18 cellular contexts compared by ENCODE assay signal in the genomic region with DNA sequence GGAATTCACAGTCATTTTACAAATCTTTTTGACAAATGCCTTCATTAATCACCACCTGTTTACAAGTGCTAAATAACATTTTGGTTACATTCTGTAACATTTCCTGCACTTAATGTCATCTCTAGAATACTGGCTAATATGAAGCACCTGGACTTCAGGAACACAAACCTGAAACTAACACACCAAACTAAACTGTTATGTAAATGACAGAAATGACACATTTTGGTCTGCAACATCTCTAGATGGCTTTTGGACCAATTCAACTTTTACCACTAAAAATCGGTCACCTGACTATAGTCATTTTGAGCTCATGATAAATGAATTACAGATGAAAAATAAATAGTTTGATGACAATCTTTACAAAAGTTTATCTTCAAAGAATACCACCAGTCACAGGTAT.
DNase-seq lines count a peak whose midpoint lies in the region; ATAC-seq and TF ChIP-seq lines count a peak whose summit lies in the region.
"Had no signal": no experiment of that assay in that cellular context is flagged by ENCODE, and none has a peak within 500 bp of the region (broad histone marks: within the 10 kb centered on the region; RNA-seq: fewer than 3 reads in every experiment).

No MANE protein-coding gene starts in this region.

- 73% methylated on average over 1 of the region's 1 CpG for WGBS in right lobe of liver (ENCODE audit: insufficient coverage, low coverage, low lambda C conversion rate, missing lambda C conversion rate)

- intact Hi-C loops in right lobe of liver (cut with DNase I), result no loop called here

- peaks cover 0 to 3% (median 0%) of the 10 kb centered on the region in 4 donors for H3K36me3 ChIP-seq in right lobe of liver

- no peaks in the 10 kb centered on the region for H3K27me3 ChIP-seq in right lobe of liver
- H3K27me3 ChIP-seq in foreskin keratinocyte, result no peaks in the 10 kb centered on the region
- H3K27me3 ChIP-seq: adrenal gland, BE2C had no signal

- H3K4me3 ChIP-seq in right lobe of liver, result no peak overlapping the region
- H3K4me3 ChIP-seq: adrenal gland, GM23248, mucosa of descending colon had no signal

- TF ChIP-seq POLR2A in right lobe of liver (IDR thresholded peaks at IDR 0.05) (no peak), GM18505 (IDR thresholded peaks at IDR 0.05; ENCODE audit: borderline replicate concordance, extremely low read depth, insufficient read depth, insufficient read length) (no peak)

- H3K27ac ChIP-seq in right lobe of liver (no peak overlapping the region), foreskin keratinocyte (no peak overlapping the region)
- H3K27ac ChIP-seq: adrenal gland, GM23248 had no signal

- ATAC-seq in GM18867 (IDR thresholded peaks at IDR 0.05; ENCODE audit: unreplicated experiment) (peak; percentile 73), GM21423 (IDR thresholded peaks at IDR 0.05; ENCODE audit: unreplicated experiment) (peak; percentile 60), HG02884 (IDR thresholded peaks at IDR 0.05; ENCODE audit: unreplicated experiment) (peak; percentile 77), HG03521 (IDR thresholded peaks at IDR 0.05; ENCODE audit: unreplicated experiment) (peak; percentile 51), right lobe of liver (no peak), GM18505 (IDR thresholded peaks at IDR 0.05; ENCODE audit: unreplicated experiment) (no peak), foreskin keratinocyte (no peak)
- ATAC-seq: activated CD4-positive, alpha-beta T cell treated with anti-CD3 and anti-CD28 coated beads for 36 hours; activated T-cell treated with anti-CD3 and anti-CD28 coated beads, Interleukin-2, amount 50 U/mL, for 4 hours; mucosa of descending colon had no signal

- TF ChIP-seq CTCF in right lobe of liver (IDR thresholded peaks at IDR 0.05) (no peak), foreskin keratinocyte (conservative IDR thresholded peaks at IDR 0.05) (no peak)

- DNase-seq in NCI-H1436 treated with DMSO at 0.1 percent for 48 hours (lab: John Stamatoyannopoulos, UW) (no peak), right lobe of liver (no peak), foreskin keratinocyte (no peak)
- DNase-seq: activated CD4-positive, alpha-beta T cell treated with anti-CD3 and anti-CD28 coated beads for 36 hours; activated T-cell treated with anti-CD3 and anti-CD28 coated beads, Interleukin-2, amount 50 U/mL, for 4 hours; adrenal gland; BE2C; cerebellar nuclear complex; GM23248; mucosa of descending colon; NCI-H187 treated with DMSO at 0.1 percent for 48 hours; NCI-H526; stimulated activated naive CD4-positive, alpha-beta T cell treated with Interleukin-2 at 50 U/mL for 16 hours had no signal

- H3K4me1 ChIP-seq in right lobe of liver (peaks cover 0 to 14% (median 3%) of the 10 kb centered on the region in 4 donors), foreskin keratinocyte (no peaks in the 10 kb centered on the region)
- H3K4me1 ChIP-seq: adrenal gland had no signal

- H3K9me3 ChIP-seq in right lobe of liver, result no peaks in the 10 kb centered on the region
- H3K9me3 ChIP-seq: adrenal gland, BE2C, mucosa of descending colon had no signal

Comparison
In these comparisons a context has a peak if more than half of its experiments do, and no peak if none do; other contexts are left out.
1. ATAC-seq: peak in GM18867 (single experiment), GM21423 (single experiment), HG02884 (single experiment) and HG03521 (single experiment); none in right lobe of liver (0 of 4), GM18505 (single experiment) and foreskin keratinocyte (single experiment).